In the genomic region with DNA sequence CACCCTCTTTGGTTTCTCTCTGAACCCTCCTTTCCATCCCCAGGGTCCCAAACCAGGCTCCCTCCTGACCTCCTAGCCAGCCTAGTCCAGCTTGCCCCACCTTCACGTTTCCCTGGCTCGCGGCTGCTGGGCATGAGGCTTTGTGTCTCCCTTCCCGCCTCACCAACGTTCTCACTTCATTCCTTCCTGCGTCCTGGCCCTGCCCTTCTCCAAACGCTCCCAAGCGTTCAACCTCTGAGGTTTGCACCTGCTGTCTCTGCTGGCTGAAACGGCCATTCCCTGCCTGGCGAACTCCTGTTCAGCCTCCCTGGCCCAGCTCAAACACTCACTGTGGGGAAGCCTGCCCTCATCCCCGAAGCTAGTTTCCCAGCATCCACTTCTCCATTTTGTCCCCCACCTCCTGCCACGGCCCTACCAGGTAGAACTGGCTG, we compare ENCODE assay signal across 9 cellular contexts. TPM values are rescaled to one million over a fixed set of nuclear protein-coding genes. Genes with fewer than 3 reads are reported as not detected.
DNase-seq lines count a peak whose midpoint lies in the region; ATAC-seq and TF ChIP-seq lines count a peak whose summit lies in the region.
"Had no signal": no experiment of that assay in that cellular context is flagged by ENCODE, and none has a peak within 500 bp of the region (broad histone marks: within the 10 kb centered on the region; RNA-seq: fewer than 3 reads in every experiment).

No MANE protein-coding gene starts in this region.

- no peak for DNase-seq in stimulated activated naive CD8-positive, alpha-beta T cell treated with anti-CD3 and anti-CD28 coated beads, Interleukin-15, Interleukin-2, amounts not matched to agents 100 U/mL and 50 U/mL, for 24 hours
- DNase-seq in cardiac fibroblast (ENCODE audit: low read depth in 2 of 2) (no peak), mucosa of gallbladder (ENCODE audit: low spot score) (no peak), left lobe of liver (ENCODE audit: low spot score) (no peak), GOT3 (lab: John Stamatoyannopoulos, UW) (no peak)
- no peak for DNase-seq in naive thymus-derived CD8-positive, alpha-beta T cell

- H3K4me1 Mint-ChIP-seq in stimulated activated naive CD8-positive, alpha-beta T cell treated with anti-CD3 and anti-CD28 coated beads, Interleukin-15, Interleukin-2, amounts not matched to agents 100 ng/mL and 50 ng/mL, for 24 hours (ENCODE audit: low read depth): peaks cover 27% of the 10 kb centered on the region
- H3K4me1 Mint-ChIP-seq in naive thymus-derived CD8-positive, alpha-beta T cell: peaks cover 22 to 31% (median 27%) of the 10 kb centered on the region in 4 donors

- no peaks in the 10 kb centered on the region for H3K9me3 Mint-ChIP-seq in stimulated activated naive CD8-positive, alpha-beta T cell treated with anti-CD3 and anti-CD28 coated beads, Interleukin-15, Interleukin-2, amounts not matched to agents 100 ng/mL and 50 ng/mL, for 24 hours
- peaks cover 0 to 2% (median 0%) of the 10 kb centered on the region in 9 donors for H3K9me3 Mint-ChIP-seq in naive thymus-derived CD8-positive, alpha-beta T cell

- ATAC-seq in stimulated activated naive CD8-positive, alpha-beta T cell treated with anti-CD3 and anti-CD28 coated beads, Interleukin-15, Interleukin-2, amounts not matched to agents 100 U/mL and 50 U/mL, for 24 hours: no peak
- ATAC-seq in naive thymus-derived CD8-positive, alpha-beta T cell: no peak
- ATAC-seq in left lobe of liver (no peak), GM21619 (IDR thresholded peaks at IDR 0.05; ENCODE audit: unreplicated experiment) (no peak)

- H3K27me3 Mint-ChIP-seq in stimulated activated naive CD8-positive, alpha-beta T cell treated with anti-CD3 and anti-CD28 coated beads, Interleukin-15, Interleukin-2, amounts not matched to agents 100 ng/mL and 50 ng/mL, for 24 hours: peaks cover 53% of the 10 kb centered on the region
- peaks cover 32 to 64% (median 38%) of the 10 kb centered on the region in 5 donors for H3K27me3 Mint-ChIP-seq in naive thymus-derived CD8-positive, alpha-beta T cell

- H3K36me3 Mint-ChIP-seq in stimulated activated naive CD8-positive, alpha-beta T cell treated with anti-CD3 and anti-CD28 coated beads, Interleukin-15, Interleukin-2, amounts not matched to agents 100 ng/mL and 50 ng/mL, for 24 hours (ENCODE audit: low read depth): peaks cover 23% of the 10 kb centered on the region
- peaks cover 0 to 27% (median 6%) of the 10 kb centered on the region in 3 donors for H3K36me3 Mint-ChIP-seq in naive thymus-derived CD8-positive, alpha-beta T cell

- TF ChIP-seq CTCF in cardiac fibroblast (IDR thresholded peaks at IDR 0.05; ENCODE audit: low read depth, low read length): no peak

- H3K27ac Mint-ChIP-seq in stimulated activated naive CD8-positive, alpha-beta T cell treated with anti-CD3 and anti-CD28 coated beads, Interleukin-15, Interleukin-2, amounts not matched to agents 100 ng/mL and 50 ng/mL, for 24 hours: no peak overlapping the region
- peak overlapping the region in 2 of 10 donors; percentile 46 to 48 for H3K27ac Mint-ChIP-seq in naive thymus-derived CD8-positive, alpha-beta T cell

- POLR2A ChIA-PET in naive thymus-derived CD8-positive, alpha-beta T cell (lab: Charles Lee): no interaction called here

- peak overlapping the region; percentile 54 to 62 for H3K4me3 ChIP-seq in cardiac fibroblast (replicated peaks in 1 of 2; ENCODE audit: low read depth in 2 of 2, low read length in 2 of 2)

- H3K4me3 Mint-ChIP-seq in stimulated activated naive CD8-positive, alpha-beta T cell treated with anti-CD3 and anti-CD28 coated beads, Interleukin-15, Interleukin-2, amounts not matched to agents 100 ng/mL and 50 ng/mL, for 24 hours: peak overlapping the region; percentile 36
- peak overlapping the region; percentile 45 to 84 (median 75) for H3K4me3 Mint-ChIP-seq in naive thymus-derived CD8-positive, alpha-beta T cell

RNA-seq across cellular contexts. Expression of a gene that starts 12.4 kb away (rescaled TPM):
- total RNA-seq in naive thymus-derived CD8-positive, alpha-beta T cell: under 1 TPM in 1 of 2 experiments, not detected in 1; 0.39 TPM
- 1 to 10 TPM in 1 of 3 donors, under 1 TPM in 2; 0.81 to 2.1 (median 0.85) TPM for polyA plus RNA-seq in naive thymus-derived CD8-positive, alpha-beta T cell
- total RNA-seq in mucosa of gallbladder (127 TPM), left lobe of liver (0.53 TPM)

RNA-seq across cellular contexts. Expression of a gene that starts 25.1 kb away (rescaled TPM):
- total RNA-seq in naive thymus-derived CD8-positive, alpha-beta T cell: 10 to 100 TPM; 24.3 to 26.1 TPM
- 10 to 100 TPM in 1 of 3 donors, 1 to 10 TPM in 2; 4.3 to 18.0 (median 5.3) TPM for polyA plus RNA-seq in naive thymus-derived CD8-positive, alpha-beta T cell
- total RNA-seq in mucosa of gallbladder (63.0 TPM), left lobe of liver (9.7 TPM)

RNA-seq across cellular contexts. Expression of a gene that starts 29.4 kb away (rescaled TPM):
- total RNA-seq in naive thymus-derived CD8-positive, alpha-beta T cell: 100 to 1,000 TPM; 140 to 141 TPM
- 1 to 10 TPM; 2.7 to 6.2 (median 3.9) TPM for polyA plus RNA-seq in naive thymus-derived CD8-positive, alpha-beta T cell
- 189 TPM for total RNA-seq in mucosa of gallbladder
- total RNA-seq in left lobe of liver: 46.5 TPM

RNA-seq across cellular contexts. Expression of a gene that starts 50.0 kb away (rescaled TPM):
- total RNA-seq in naive thymus-derived CD8-positive, alpha-beta T cell: under 1 TPM; 0.31 to 0.69 TPM
- under 1 TPM in 1 of 3 donors, not detected in 2; 0.08 TPM for polyA plus RNA-seq in naive thymus-derived CD8-positive, alpha-beta T cell
- 0.72 TPM for total RNA-seq in mucosa of gallbladder
- not detected for total RNA-seq in left lobe of liver
- total RNA-seq: H4 had no signal

Comparison
In these comparisons a context has a peak if more than half of its experiments do, and no peak if none do; other contexts are left out.
1. RNA of a gene that starts 12.4 kb away (total RNA-seq): 127 TPM in mucosa of gallbladder (single experiment); 0.53 TPM in left lobe of liver (single experiment) and 0.39 TPM in naive thymus-derived CD8-positive, alpha-beta T cell; every median in the first group is over 10 times any median in the second.